ENCODE assay signal across 1 cellular context in genomic region chr19:18518639-18519038, GRCh38.
A peak's percentile ranks its signal among the peaks of the same experiment; 100 is the strongest.
TF ChIP-seq lines count a peak whose summit lies in the region.

No MANE protein-coding gene starts in this region.

TF ChIP-seq in HepG2, 621 proteins besides CTCF, POLR2A, EP300 and RAD21 (continued from another document and continues in another):
- no peak for TF ChIP-seq THAP9 (CRISPR knock-in tag; IDR thresholded peaks at IDR 0.05; ENCODE audit: borderline replicate concordance)
- TF ChIP-seq HHEX (CRISPR knock-in tag; IDR thresholded peaks at IDR 0.05): no peak
- peak; percentile 74 for TF ChIP-seq HNF4G (IDR thresholded peaks at IDR 0.05; ENCODE audit: borderline replicate concordance, low read depth, low read length)
- peak; percentile 73; the same call in 1 of the 2 replicates for TF ChIP-seq HNF4G (CRISPR knock-in tag; IDR thresholded peaks at IDR 0.05; ENCODE audit: borderline replicate concordance, low read depth)
- peak; percentile 51; the same call in 1 of the 2 replicates for TF ChIP-seq ZNF580 (CRISPR knock-in tag; IDR thresholded peaks at IDR 0.05; ENCODE audit: borderline replicate concordance, low read depth)
- TF ChIP-seq ADNP (CRISPR knock-in tag; IDR thresholded peaks at IDR 0.05): no peak
- no peak for TF ChIP-seq FUBP1 (CRISPR knock-in tag; IDR thresholded peaks at IDR 0.05; ENCODE audit: borderline replicate concordance)
- TF ChIP-seq SOX6 (IDR thresholded peaks at IDR 0.05): no peak
- TF ChIP-seq SOX6 (CRISPR knock-in tag; IDR thresholded peaks at IDR 0.05): peak; percentile 64
- peak; percentile 95 for TF ChIP-seq ZNF362 (CRISPR knock-in tag; IDR thresholded peaks at IDR 0.05; ENCODE audit: borderline replicate concordance)
- TF ChIP-seq IKZF4 (CRISPR knock-in tag; IDR thresholded peaks at IDR 0.05; ENCODE audit: borderline replicate concordance, low read depth, not compliant biosample characterization): no peak
- TF ChIP-seq ZNF292 (CRISPR knock-in tag; IDR thresholded peaks at IDR 0.05; ENCODE audit: borderline replicate concordance, low read depth): peak; percentile 61; the same call in 1 of the 2 replicates
- TF ChIP-seq ZFP37 (CRISPR knock-in tag; IDR thresholded peaks at IDR 0.05; ENCODE audit: borderline replicate concordance): peak; percentile 53; the same call in 1 of the 2 replicates
- TF ChIP-seq ZNF543 (CRISPR knock-in tag; IDR thresholded peaks at IDR 0.05): no peak
- no peak for TF ChIP-seq ZNF230 (CRISPR knock-in tag; IDR thresholded peaks at IDR 0.05)
- TF ChIP-seq BHLHE40 (IDR thresholded peaks at IDR 0.05; ENCODE audit: low read length): no peak
- no peak for TF ChIP-seq SNAPC4 (CRISPR knock-in tag; IDR thresholded peaks at IDR 0.05)
- peak; percentile 85 for TF ChIP-seq SAP130 (CRISPR knock-in tag; IDR thresholded peaks at IDR 0.05; ENCODE audit: low read depth)
- TF ChIP-seq BCL6 (CRISPR knock-in tag; IDR thresholded peaks at IDR 0.05): peak; percentile 85
- TF ChIP-seq AHDC1 (CRISPR knock-in tag; IDR thresholded peaks at IDR 0.05; ENCODE audit: borderline replicate concordance): peak; percentile 13; the same call in 1 of the 2 replicates
- 0 out of 2 replicates have a peak, but pooled peaks have one; percentile 36 for TF ChIP-seq ZNF160 (CRISPR knock-in tag; IDR thresholded peaks at IDR 0.05)
- TF ChIP-seq PRPF4 (IDR thresholded peaks at IDR 0.05; ENCODE audit: low read depth, low read length, poor library complexity, severe bottlenecking): no peak
- TF ChIP-seq GATAD2A (CRISPR knock-in tag; IDR thresholded peaks at IDR 0.05): peak; percentile 54
- no peak for TF ChIP-seq ZNF510 (CRISPR knock-in tag; IDR thresholded peaks at IDR 0.05; ENCODE audit: low read depth)
- no peak for TF ChIP-seq ZNF234 (CRISPR knock-in tag; conservative IDR thresholded peaks at IDR 0.05)
- peak; percentile 70 for TF ChIP-seq ZBTB43 (CRISPR knock-in tag; conservative IDR thresholded peaks at IDR 0.05)
- TF ChIP-seq ZFP36L1 (CRISPR knock-in tag; IDR thresholded peaks at IDR 0.05): peak; percentile 54; the same call in 1 of the 2 replicates
- TF ChIP-seq PCBP2 (optimal IDR thresholded peaks at IDR 0.05; ENCODE audit: low read depth, low read length, poor library complexity, severe bottlenecking): no peak
- TF ChIP-seq MIXL1 (CRISPR knock-in tag; IDR thresholded peaks at IDR 0.05): no peak
- TF ChIP-seq ISL2 (CRISPR knock-in tag; IDR thresholded peaks at IDR 0.05): peak; percentile 46; the same call in 1 of the 2 replicates
- TF ChIP-seq ZMYM3 (CRISPR knock-in tag; IDR thresholded peaks at IDR 0.05): peak; percentile 54; the same call in 1 of the 2 replicates
- TF ChIP-seq MXI1 (IDR thresholded peaks at IDR 0.05; ENCODE audit: borderline replicate concordance, low read depth, low read length): peak; percentile 21; the same call in 1 of the 3 replicates
- peak; percentile 33; the same call in 1 of the 2 replicates for TF ChIP-seq MTA1 (CRISPR knock-in tag; IDR thresholded peaks at IDR 0.05; ENCODE audit: borderline replicate concordance)
- TF ChIP-seq FOXC1 (CRISPR knock-in tag; IDR thresholded peaks at IDR 0.05; ENCODE audit: borderline replicate concordance): no peak
- TF ChIP-seq RCOR2 (CRISPR knock-in tag; IDR thresholded peaks at IDR 0.05): no peak
- TF ChIP-seq ZNF251 (CRISPR knock-in tag; IDR thresholded peaks at IDR 0.05): no peak
- peak; percentile 60 for TF ChIP-seq NR2F6 (IDR thresholded peaks at IDR 0.05)
- TF ChIP-seq NR2F6 (CRISPR knock-in tag; IDR thresholded peaks at IDR 0.05): peak; percentile 82
- peak; percentile 48; the same call in 1 of the 2 replicates for TF ChIP-seq ERF (CRISPR knock-in tag; IDR thresholded peaks at IDR 0.05)
- TF ChIP-seq ATF2 (CRISPR knock-in tag; IDR thresholded peaks at IDR 0.05): 0 out of 2 replicates have a peak, but pooled peaks have one; percentile 32
- peak; percentile 27; the same call in 1 of the 2 replicates for TF ChIP-seq NFKB2 (CRISPR knock-in tag; IDR thresholded peaks at IDR 0.05; ENCODE audit: borderline replicate concordance)
- peak; percentile 21; the same call in 1 of the 2 replicates for TF ChIP-seq TCF7 (IDR thresholded peaks at IDR 0.05; ENCODE audit: low read depth)
